ENCODE assay signal across 1 cellular context in the genomic region with DNA sequence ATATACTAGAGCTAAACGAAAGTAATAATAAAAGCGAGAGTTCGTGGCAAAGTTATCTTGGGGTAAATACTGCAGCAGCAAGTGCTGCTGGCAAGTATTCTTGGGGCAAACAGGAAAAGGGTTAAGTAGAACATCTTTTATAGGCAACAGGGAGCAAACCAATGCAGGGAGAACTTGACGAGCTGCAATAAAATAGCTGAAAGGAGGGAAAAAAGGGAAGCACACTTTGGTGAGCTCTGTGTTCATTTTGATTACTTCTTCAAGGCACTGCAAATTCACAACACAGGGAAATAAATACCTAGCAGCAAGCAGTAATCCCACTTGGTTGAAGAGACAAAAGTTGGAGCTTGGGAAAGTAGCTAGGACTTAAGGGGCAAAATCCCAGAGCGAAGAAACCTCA.
TF ChIP-seq lines count a peak whose summit lies in the region.

No MANE protein-coding gene starts in this region.

TF ChIP-seq in HepG2, 621 proteins besides CTCF, POLR2A, EP300 and RAD21:
- TF ChIP-seq MYC (CRISPR knock-in tag; IDR thresholded peaks at IDR 0.05; ENCODE audit: borderline replicate concordance) (no peak), SNAI1 (CRISPR knock-in tag; IDR thresholded peaks at IDR 0.05; ENCODE audit: borderline replicate concordance) (no peak), MEIS2 (CRISPR knock-in tag; IDR thresholded peaks at IDR 0.05) (no peak), NBN (conservative IDR thresholded peaks at IDR 0.05) (no peak), ZNF710 (CRISPR knock-in tag; IDR thresholded peaks at IDR 0.05; ENCODE audit: borderline replicate concordance) (no peak), ZBTB20 (CRISPR knock-in tag; IDR thresholded peaks at IDR 0.05; ENCODE audit: borderline replicate concordance, low read depth) (no peak), ZNF333 (CRISPR knock-in tag; IDR thresholded peaks at IDR 0.05; ENCODE audit: borderline replicate concordance) (no peak), RELA (CRISPR knock-in tag; IDR thresholded peaks at IDR 0.05) (no peak), ARNT2 (CRISPR knock-in tag; IDR thresholded peaks at IDR 0.05; ENCODE audit: low read depth) (no peak), ATF7-NPFF (CRISPR knock-in tag; IDR thresholded peaks at IDR 0.05; ENCODE audit: low read depth) (no peak), ETV6 (CRISPR knock-in tag; conservative IDR thresholded peaks at IDR 0.05) (no peak), HNF1B (CRISPR knock-in tag; IDR thresholded peaks at IDR 0.05) (no peak), MLX (CRISPR knock-in tag; IDR thresholded peaks at IDR 0.05) (no peak), TMF1 (CRISPR knock-in tag; IDR thresholded peaks at IDR 0.05; ENCODE audit: low read depth) (no peak), IKZF1 (IDR thresholded peaks at IDR 0.05) (no peak), ZNF660 (CRISPR knock-in tag; IDR thresholded peaks at IDR 0.05; ENCODE audit: borderline replicate concordance, low read depth) (no peak), ZNF776 (CRISPR knock-in tag; IDR thresholded peaks at IDR 0.05) (no peak), FOXM1 (CRISPR knock-in tag; IDR thresholded peaks at IDR 0.05) (no peak)
- TF ChIP-seq, protein P1, sequence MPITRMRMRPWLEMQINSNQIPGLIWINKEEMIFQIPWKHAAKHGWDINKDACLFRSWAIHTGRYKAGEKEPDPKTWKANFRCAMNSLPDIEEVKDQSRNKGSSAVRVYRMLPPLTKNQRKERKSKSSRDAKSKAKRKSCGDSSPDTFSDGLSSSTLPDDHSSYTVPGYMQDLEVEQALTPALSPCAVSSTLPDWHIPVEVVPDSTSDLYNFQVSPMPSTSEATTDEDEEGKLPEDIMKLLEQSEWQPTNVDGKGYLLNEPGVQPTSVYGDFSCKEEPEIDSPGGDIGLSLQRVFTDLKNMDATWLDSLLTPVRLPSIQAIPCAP (CRISPR knock-in tag; IDR thresholded peaks at IDR 0.05; ENCODE audit: low read depth): no peak
- TF ChIP-seq, protein P2, sequence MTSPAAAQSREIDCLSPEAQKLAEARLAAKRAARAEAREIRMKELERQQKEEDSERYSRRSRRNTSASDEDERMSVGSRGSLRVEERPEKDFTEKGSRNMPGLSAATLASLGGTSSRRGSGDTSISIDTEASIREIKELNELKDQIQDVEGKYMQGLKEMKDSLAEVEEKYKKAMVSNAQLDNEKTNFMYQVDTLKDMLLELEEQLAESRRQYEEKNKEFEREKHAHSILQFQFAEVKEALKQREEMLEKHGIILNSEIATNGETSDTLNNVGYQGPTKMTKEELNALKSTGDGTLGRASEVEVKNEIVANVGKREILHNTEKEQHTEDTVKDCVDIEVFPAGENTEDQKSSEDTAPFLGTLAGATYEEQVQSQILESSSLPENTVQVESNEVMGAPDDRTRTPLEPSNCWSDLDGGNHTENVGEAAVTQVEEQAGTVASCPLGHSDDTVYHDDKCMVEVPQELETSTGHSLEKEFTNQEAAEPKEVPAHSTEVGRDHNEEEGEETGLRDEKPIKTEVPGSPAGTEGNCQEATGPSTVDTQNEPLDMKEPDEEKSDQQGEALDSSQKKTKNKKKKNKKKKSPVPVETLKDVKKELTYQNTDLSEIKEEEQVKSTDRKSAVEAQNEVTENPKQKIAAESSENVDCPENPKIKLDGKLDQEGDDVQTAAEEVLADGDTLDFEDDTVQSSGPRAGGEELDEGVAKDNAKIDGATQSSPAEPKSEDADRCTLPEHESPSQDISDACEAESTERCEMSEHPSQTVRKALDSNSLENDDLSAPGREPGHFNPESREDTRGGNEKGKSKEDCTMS (CRISPR knock-in tag; conservative IDR thresholded peaks at IDR 0.05): no peak
